ENCODE assay signal across 9 cellular contexts in genomic region chr18:532632-533031, GRCh38. TPM values are rescaled to one million over a fixed set of nuclear protein-coding genes. Genes with fewer than 3 reads are reported as not detected.
"Had no signal": no experiment of that assay in that cellular context is flagged by ENCODE, and none has a peak within 500 bp of the region (broad histone marks: within the 10 kb centered on the region; RNA-seq: fewer than 3 reads in every experiment).

No MANE protein-coding gene starts in this region.

- H3K4me1 Mint-ChIP-seq: GM23338, IgD-negative memory B cell had no signal

- H3K4me3 Mint-ChIP-seq: GM23338, HFFc6, IgD-negative memory B cell had no signal

- DNase-seq: H7, HFFc6, KBM-7 had no signal

- H3K27me3 Mint-ChIP-seq: IgD-negative memory B cell had no signal

- H3K9me3 Mint-ChIP-seq: HFFc6 had no signal

- H3K27ac Mint-ChIP-seq: GM23338, HFFc6, IgD-negative memory B cell had no signal

- H3K27ac ChIP-seq: HL-60 had no signal

RNA-seq across cellular contexts. Expression of gene COLEC12, which starts 32.1 kb away (rescaled TPM):
- total RNA-seq: HT1080 had no signal

RNA-seq across cellular contexts. Expression of gene CETN1, which starts 47.5 kb away (rescaled TPM):
- total RNA-seq: GM23338, H1, H7, HepG2, HFFc6, HT1080 had no signal
